In genomic region chr3:188370081-188370830, GRCh38 we compare ENCODE assay signal across 19 cellular contexts.
DNase-seq lines count a peak whose midpoint lies in the region; ATAC-seq, FAIRE-seq and TF ChIP-seq lines count a peak whose summit lies in the region.
"Had no signal": no experiment of that assay in that cellular context is flagged by ENCODE, and none has a peak within 500 bp of the region (broad histone marks: within the 10 kb centered on the region; RNA-seq: fewer than 3 reads in every experiment).

No MANE protein-coding gene starts in this region.

- FAIRE-seq in GM19239 (lab: Jason Lieb, UNC): no peak
- FAIRE-seq: frontal cortex, urothelium cell line had no signal

- TF ChIP-seq CTCF in kidney epithelial cell (IDR thresholded peaks at IDR 0.05; ENCODE audit: insufficient read depth, low read length, poor library complexity, severe bottlenecking) (peak; percentile 19), vagina (IDR thresholded peaks at IDR 0.05) (no peak)

- H3K9me3 ChIP-seq in vagina: no peaks in the 10 kb centered on the region
- H3K9me3 ChIP-seq: psoas muscle had no signal

- H3K36me3 ChIP-seq in kidney epithelial cell (ENCODE audit: control insufficient read depth, insufficient read depth, low read length) (no peaks in the 10 kb centered on the region), vagina (no peaks in the 10 kb centered on the region)

- ATAC-seq in HG03108 (IDR thresholded peaks at IDR 0.05; ENCODE audit: unreplicated experiment): no peak
- ATAC-seq: left colon; stimulated activated naive CD8-positive, alpha-beta T cell treated with anti-CD3 and anti-CD28 coated beads, Interleukin-15, amount 100 ng/mL, for 72 hours had no signal

- no peaks in the 10 kb centered on the region for H3K27me3 ChIP-seq in kidney epithelial cell (ENCODE audit: control insufficient read depth, insufficient read depth, low read length)
- no peaks in the 10 kb centered on the region for H3K27me3 ChIP-seq in vagina

- H3K4me3 ChIP-seq in kidney epithelial cell (ENCODE audit: low read depth, low read length) (no peak overlapping the region), vagina (no peak overlapping the region)
- H3K4me3 ChIP-seq: psoas muscle had no signal

- H3K27ac ChIP-seq in vagina: no peak overlapping the region
- H3K27ac ChIP-seq: psoas muscle had no signal

- H3K4me1 ChIP-seq in vagina: peaks cover 15% of the 10 kb centered on the region

- TF ChIP-seq POLR2A in erythroblast (IDR thresholded peaks at IDR 0.05; ENCODE audit: low read length) (no peak), vagina (IDR thresholded peaks at IDR 0.05) (no peak)

- DNase-seq in stimulated activated CD4-positive, alpha-beta T cell treated with anti-CD3 and anti-CD28 coated beads, Interleukin-4, amount 100 ng/mL, for 1 hour: peak; percentile 12
- DNase-seq in stimulated activated CD4-positive, alpha-beta T cell treated with anti-CD3 and anti-CD28 coated beads, Interleukin-2, amount 100 ng/mL, for 48 hours: no peak
- peak; percentile 74 for DNase-seq in amniotic epithelial cell (ENCODE audit: low read depth)
- no peak for DNase-seq in kidney epithelial cell (ENCODE audit: low read depth)
- DNase-seq in GM19239 (ENCODE audit: insufficient read length, low spot score): no peak
- no peak for DNase-seq in erythroblast (lab: John Stamatoyannopoulos, UW)
- no peak for DNase-seq in vagina (ENCODE audit: extremely low spot score in 2 of 2)
- DNase-seq: activated gamma-delta T cell treated with Interleukin-2 at 50 U/mL for 16 hours; KG1; left colon; NCI-H1048; NCI-H2107; NCI-H524; psoas muscle; stimulated activated naive CD8-positive, alpha-beta T cell treated with anti-CD3 and anti-CD28 coated beads, Interleukin-15, amount 100 ng/mL, for 72 hours; T-helper 2 cell had no signal

- intact Hi-C loops in vagina (cut with DNase I): no loop called here

Comparison
In these comparisons a context has a peak if more than half of its experiments do, and no peak if none do; other contexts are left out.
1. DNase-seq: peak in stimulated activated CD4-positive, alpha-beta T cell treated with anti-CD3 and anti-CD28 coated beads, Interleukin-4, amount 100 ng/mL, for 1 hour (single experiment) and amniotic epithelial cell (single experiment); none in stimulated activated CD4-positive, alpha-beta T cell treated with anti-CD3 and anti-CD28 coated beads, Interleukin-2, amount 100 ng/mL, for 48 hours (0 of 2), kidney epithelial cell (single experiment), GM19239 (single experiment), erythroblast (0 of 2) and vagina (0 of 2).